8 cellular contexts compared by ENCODE assay signal in genomic region chr20:325889-326644, GRCh38. TPM values are rescaled to one million over a fixed set of nuclear protein-coding genes. Genes with fewer than 3 reads are reported as not detected.
A peak's percentile ranks its signal among the peaks of the same experiment; 100 is the strongest.
DNase-seq lines count a peak whose midpoint lies in the region; ATAC-seq, FAIRE-seq and TF ChIP-seq lines count a peak whose summit lies in the region.

No MANE protein-coding gene starts in this region.

- H3K27me3 Mint-ChIP-seq in Caco-2 (ENCODE audit: insufficient read depth, unreplicated experiment) (peaks cover 4% of the 10 kb centered on the region), memory B cell (no peaks in the 10 kb centered on the region)
- no peaks in the 10 kb centered on the region for H3K27me3 Mint-ChIP-seq in activated CD8-positive, alpha-beta T cell treated with anti-CD3 and anti-CD28 coated beads for 36 hours
- H3K27me3 Mint-ChIP-seq in stimulated activated naive B cell treated with anti-CD40 and anti-IgM and Interleukin-4, amounts not matched to agents 10 μg/mL and 1 μg/mL and 100 μg/mL, for 72 hours, result no peaks in the 10 kb centered on the region

- POLR2A ChIA-PET in Caco-2 (lab: Charles Lee), result interaction anchor here (0.6 to 3.1 kb wide), 2 partner anchors 21 to 51 kb away, joined by 9 to 14 read pairs; partner anchors contain the start of gene NRSN2
- POLR2A ChIA-PET in activated CD8-positive, alpha-beta T cell treated with anti-CD3 and anti-CD28 coated beads for 36 hours (lab: Charles Lee), result interaction anchor here (0.6 to 7.6 kb wide), 4 partner anchors 17 to 326 kb away, joined by 3 to 94 read pairs (median 3); partner anchors contain the start of gene ZCCHC3
- POLR2A ChIA-PET in H1 (lab: Charles Lee; ENCODE audit: partially characterized antibody), result interaction anchor here (0.7 to 7.7 kb wide), 22 partner anchors 11 to 121 kb away, joined by 3 to 97 read pairs (median 4); partner anchors contain the start of genes NRSN2 and TRIB3

- H3K4me3 ChIP-seq in Caco-2 (ENCODE audit: low read depth, low read length) (peak overlapping the region; percentile 59), HAP-1 (peak overlapping the region; percentile 70), H1 (ENCODE audit: extremely low read depth in 1 of 4, insufficient read depth in 2 of 4, low read depth in 3 of 4, low read length in 4 of 4) (peak overlapping the region; percentile 68 to 95 (median 91))

- peak overlapping the region; percentile 53 to 94 (median 90) for H3K9ac ChIP-seq in H1 (replicated peaks in 1 of 4; ENCODE audit: extremely low read depth in 1 of 4, low read depth in 3 of 4, low read length in 3 of 4)

- no peak; a peak in 1 of 3 replicates for TF ChIP-seq EP300 in H1 (IDR thresholded peaks at IDR 0.05; ENCODE audit: borderline replicate concordance in 1 of 2, low read depth in 2 of 2, low read length in 2 of 2)

- H3K4me3 Mint-ChIP-seq in Caco-2 (ENCODE audit: unreplicated experiment) (peak overlapping the region; percentile 94), memory B cell (peak overlapping the region; percentile 92)
- H3K4me3 Mint-ChIP-seq in activated CD8-positive, alpha-beta T cell treated with anti-CD3 and anti-CD28 coated beads for 36 hours, result peak overlapping the region; percentile 78
- peak overlapping the region; percentile 90 to 91 for H3K4me3 Mint-ChIP-seq in stimulated activated naive B cell treated with anti-CD40 and anti-IgM and Interleukin-4, amounts not matched to agents 10 μg/mL and 1 μg/mL and 100 μg/mL, for 72 hours

- H2BK15ac ChIP-seq in H1 (ENCODE audit: low read length), result peak overlapping the region; percentile 81; the same call in 1 of the 2 replicates

- H3K18ac ChIP-seq in H1 (ENCODE audit: extremely low read depth, low read length), result peak overlapping the region; percentile 95

- H3K36me3 ChIP-seq in Caco-2 (ENCODE audit: control insufficient read depth, insufficient read depth, low read length) (no peaks in the 10 kb centered on the region), HAP-1 (replicated peaks) (peaks cover 17% of the 10 kb centered on the region), H1 (ENCODE audit: control insufficient read depth in 2 of 4, insufficient read depth in 4 of 4, low read length in 3 of 4) (peaks cover 0 to 3% (median 0%) of the 10 kb centered on the region in 4 experiments; a peak in 1 of 8 replicates)

- peak overlapping the region; percentile 90 for H4K8ac ChIP-seq in H1 (ENCODE audit: extremely low read depth, insufficient read depth, low read length)

- H3K56ac ChIP-seq in H1 (replicated peaks; ENCODE audit: insufficient read length, low read depth, low read length), result peak overlapping the region; percentile 96

- H2BK5ac ChIP-seq in H1 (ENCODE audit: low read depth, low read length), result peak overlapping the region; percentile 98

- H3K27ac ChIP-seq in H1 (ENCODE audit: low read depth, low read length), result peak overlapping the region; percentile 90

- H3K4ac ChIP-seq in H1 (replicated peaks; ENCODE audit: insufficient read length, low read depth, low read length), result no peak overlapping the region

- H2BK12ac ChIP-seq in H1 (ENCODE audit: low read depth, low read length), result no peak overlapping the region; the same call in 1 of the 2 replicates

- no peak overlapping the region for H3K23ac ChIP-seq in H1 (ENCODE audit: insufficient read length)

- H4K5ac ChIP-seq in H1 (ENCODE audit: insufficient read length, low read depth, low read length), result peak overlapping the region; percentile 82

- peaks cover 12% of the 10 kb centered on the region for H3K79me1 ChIP-seq in H1 (ENCODE audit: low read depth, low read length)

- no peak for FAIRE-seq in H1 (lab: Jason Lieb, UNC)

- BruUV-seq in Caco-2 (replicated peaks; lab: Mats Ljungman, UMichigan), result no TSS peak

- peaks cover 7 to 31% of the 10 kb centered on the region in 2 experiments for H3K79me2 ChIP-seq in H1 (ENCODE audit: control insufficient read depth in 1 of 2, insufficient read depth in 2 of 2, low read length in 2 of 2)

- TF ChIP-seq CTCF in Caco-2 (IDR thresholded peaks at IDR 0.05; ENCODE audit: insufficient read depth in 1 of 2, low read depth in 1 of 2, low read length in 1 of 2, severe bottlenecking in 1 of 2, unreplicated experiment in 1 of 2), result no peak
- no peak for TF ChIP-seq CTCF in activated CD8-positive, alpha-beta T cell treated with anti-CD3 and anti-CD28 coated beads for 36 hours (IDR thresholded peaks at IDR 0.05)
- no peak for TF ChIP-seq CTCF in H1 (IDR thresholded peaks at IDR 0.05; ENCODE audit: control extremely low read depth in 1 of 3, insufficient read depth in 1 of 3, low read depth in 1 of 3, low read length in 3 of 3)

- ATAC-seq in activated CD8-positive, alpha-beta T cell treated with anti-CD3 and anti-CD28 coated beads for 36 hours, result no peak
- peak; percentile 5 for ATAC-seq in memory B cell (ENCODE audit: low read depth)
- ATAC-seq in stimulated activated naive B cell treated with anti-CD40 and anti-IgM and Interleukin-4, amounts not matched to agents 10 μg/mL and 1 μg/mL and 100 μg/mL, for 72 hours (replicated peaks), result peak in 1 of 2 donors; percentile 3

- H3K9me3 Mint-ChIP-seq in Caco-2 (ENCODE audit: unreplicated experiment) (no peaks in the 10 kb centered on the region), memory B cell (no peaks in the 10 kb centered on the region)
- no peaks in the 10 kb centered on the region for H3K9me3 Mint-ChIP-seq in activated CD8-positive, alpha-beta T cell treated with anti-CD3 and anti-CD28 coated beads for 36 hours
- no peaks in the 10 kb centered on the region for H3K9me3 Mint-ChIP-seq in stimulated activated naive B cell treated with anti-CD40 and anti-IgM and Interleukin-4, amounts not matched to agents 10 μg/mL and 1 μg/mL and 100 μg/mL, for 72 hours

- H4K20me1 ChIP-seq in H1 (replicated peaks in 1 of 2; ENCODE audit: control insufficient read depth in 1 of 2, insufficient read depth in 2 of 2, low read length in 2 of 2), result peaks cover 19 to 29% of the 10 kb centered on the region in 2 experiments

- no peaks in the 10 kb centered on the region for H3K27me3 ChIP-seq in Caco-2 (replicated peaks; ENCODE audit: control insufficient read depth, insufficient read depth, low read length)
- no peaks in the 10 kb centered on the region for H3K27me3 ChIP-seq in HAP-1 (ENCODE audit: low read depth)
- no peaks in the 10 kb centered on the region for H3K27me3 ChIP-seq in H1 (replicated peaks in 1 of 4; ENCODE audit: control insufficient read depth in 3 of 4, extremely low read depth in 1 of 4, insufficient read depth in 3 of 4, low read length in 3 of 4)

- in situ Hi-C loops in HAP-1 (cut with MboI; ENCODE audit: low sequenced_read_pairs), result no loop called here

- H3K4me1 Mint-ChIP-seq in Caco-2 (ENCODE audit: low read depth, unreplicated experiment), result peaks cover 8% of the 10 kb centered on the region
- peaks cover 27% of the 10 kb centered on the region for H3K4me1 Mint-ChIP-seq in activated CD8-positive, alpha-beta T cell treated with anti-CD3 and anti-CD28 coated beads for 36 hours (ENCODE audit: low read depth)
- peaks cover 28% of the 10 kb centered on the region for H3K4me1 Mint-ChIP-seq in memory B cell
- H3K4me1 Mint-ChIP-seq in stimulated activated naive B cell treated with anti-CD40 and anti-IgM and Interleukin-4, amounts not matched to agents 10 μg/mL and 1 μg/mL and 100 μg/mL, for 72 hours, result peaks cover 36 to 47% of the 10 kb centered on the region in 2 donors

- H3K27ac Mint-ChIP-seq in Caco-2 (ENCODE audit: unreplicated experiment) (peak overlapping the region; percentile 48), memory B cell (peak overlapping the region; percentile 62)
- H3K27ac Mint-ChIP-seq in activated CD8-positive, alpha-beta T cell treated with anti-CD3 and anti-CD28 coated beads for 36 hours, result peak overlapping the region; percentile 81
- H3K27ac Mint-ChIP-seq in stimulated activated naive B cell treated with anti-CD40 and anti-IgM and Interleukin-4, amounts not matched to agents 10 μg/mL and 1 μg/mL and 100 μg/mL, for 72 hours, result peak overlapping the region; percentile 85

- H3K36me3 Mint-ChIP-seq in Caco-2 (ENCODE audit: insufficient read depth, unreplicated experiment) (peaks cover 46% of the 10 kb centered on the region), memory B cell (peaks cover 3% of the 10 kb centered on the region)
- peaks cover 7% of the 10 kb centered on the region for H3K36me3 Mint-ChIP-seq in activated CD8-positive, alpha-beta T cell treated with anti-CD3 and anti-CD28 coated beads for 36 hours (ENCODE audit: low read depth)
- H3K36me3 Mint-ChIP-seq in stimulated activated naive B cell treated with anti-CD40 and anti-IgM and Interleukin-4, amounts not matched to agents 10 μg/mL and 1 μg/mL and 100 μg/mL, for 72 hours, result peaks cover 5 to 10% of the 10 kb centered on the region in 2 donors

- TF ChIP-seq POLR2A in H1 (IDR thresholded peaks at IDR 0.05; ENCODE audit: control extremely low read depth in 1 of 2, low read depth in 2 of 2, low read length in 2 of 2), result peak in 1 of 2 experiments; percentile 61; a peak in 1 of 3 replicates

- H3K4me1 ChIP-seq in Caco-2, result 0 out of 2 replicates have a peak, but pooled peaks cover 10% of the 10 kb centered on the region
- peaks cover 7% of the 10 kb centered on the region for H3K4me1 ChIP-seq in HAP-1
- peaks cover 12 to 37% (median 21%) of the 10 kb centered on the region in 4 experiments for H3K4me1 ChIP-seq in H1 (replicated peaks in 1 of 4; ENCODE audit: control insufficient read depth in 3 of 4, insufficient read depth in 4 of 4, low read length in 3 of 4)

- H4K91ac ChIP-seq in H1 (replicated peaks; ENCODE audit: insufficient read length, low read length), result peak overlapping the region; percentile 95

- no peak overlapping the region for H2AK5ac ChIP-seq in H1 (ENCODE audit: low read depth, low read length)

- intact Hi-C loops in Caco-2 (cut with micrococcal nuclease; ENCODE audit: unreplicated experiment), result loop anchor here (1.0 kb wide), 1 partner anchor 29 kb away; the partner anchor contains the start of gene ZCCHC3
- intact Hi-C loops in activated CD8-positive, alpha-beta T cell treated with anti-CD3 and anti-CD28 coated beads for 36 hours (cut with micrococcal nuclease), result no loop called here

- H2BK120ac ChIP-seq in H1 (replicated peaks; ENCODE audit: low read depth, low read length), result no peak overlapping the region

- DNase-seq in Caco-2, result peak; percentile 72 to 73
- peak; percentile 43 to 79 for DNase-seq in HAP-1 (ENCODE audit: low spot score in 2 of 2)
- DNase-seq in NCI-H2227 (lab: John Stamatoyannopoulos, UW; ENCODE audit: unreplicated experiment), result peak; percentile 80
- peak; percentile 75 for DNase-seq in activated CD8-positive, alpha-beta T cell treated with anti-CD3 and anti-CD28 coated beads for 36 hours
- peak in 1 of 2 experiments; percentile 79 for DNase-seq in H1 (ENCODE audit: low read depth in 1 of 2, low spot score in 2 of 2)
- DNase-seq in memory B cell (ENCODE audit: low spot score in 2 of 2), result peak; percentile 52 to 70
- peak; percentile 50 for DNase-seq in stimulated activated naive B cell treated with anti-CD40 and anti-IgM and Interleukin-4, amounts not matched to agents 10 μg/mL and 1 μg/mL and 100 μg/mL, for 72 hours
- no peak for DNase-seq in NCI-H2107 (lab: John Stamatoyannopoulos, UW)

- peak overlapping the region; percentile 27 to 85 for H3K4me2 ChIP-seq in H1 (ENCODE audit: insufficient read depth in 1 of 2, low read depth in 2 of 2, low read length in 2 of 2)

- WGBS in H1 (ENCODE audit: extremely low coverage in 1 of 2, insufficient coverage in 1 of 2, insufficient read length in 1 of 2, insufficient replicate concordance in 2 of 2, low coverage in 1 of 2, low lambda C conversion rate in 2 of 2, missing lambda C conversion rate in 1 of 2), 2 experiments, result 1% methylated on average over 40 of the region's 103 CpGs; no CpG with 5 or more reads in 1 of the 2 experiments

- no peaks in the 10 kb centered on the region for H3K9me3 ChIP-seq in Caco-2
- no peaks in the 10 kb centered on the region for H3K9me3 ChIP-seq in HAP-1
- H3K9me3 ChIP-seq in H1 (ENCODE audit: insufficient read depth in 2 of 2, low read depth in 1 of 2, low read length in 1 of 2), result no peaks in the 10 kb centered on the region

- H2BK20ac ChIP-seq in H1 (ENCODE audit: low read length), result no peak overlapping the region; the same call in 1 of the 2 replicates

- H3K14ac ChIP-seq in H1 (ENCODE audit: insufficient read length), result no peak overlapping the region

- H2AFZ ChIP-seq in H1 (ENCODE audit: low read length), result no peak overlapping the region

- H3K23me2 ChIP-seq in H1 (ENCODE audit: low read depth, low read length), result peaks cover 9% of the 10 kb centered on the region; the same call in 1 of the 2 replicates

- CTCF ChIA-PET in Caco-2 (lab: Charles Lee), result interaction anchor here (1.3 kb wide), 1 partner anchor 60 kb away, joined by 3 read pairs; no protein-coding TSS in a partner anchor
- CTCF ChIA-PET in activated CD8-positive, alpha-beta T cell treated with anti-CD3 and anti-CD28 coated beads for 36 hours (lab: Charles Lee), result interaction anchor here (0.7 to 1.3 kb wide), 2 partner anchors 26 to 29 kb away, joined by 3 to 4 read pairs; partner anchors contain the start of gene ZCCHC3
- CTCF ChIA-PET in H1 (lab: Charles Lee; ENCODE audit: partially characterized antibody), result interaction anchor here (1.0 to 3.9 kb wide), 3 partner anchors 11 to 59 kb away, joined by 3 to 12 read pairs (median 3); no protein-coding TSS in a partner anchor

- no peak for TF ChIP-seq RAD21 in H1 (IDR thresholded peaks at IDR 0.05 in 1 of 2, conservative IDR thresholded peaks at IDR 0.05 in 1 of 2; ENCODE audit: low read depth in 2 of 2, low read length in 2 of 2)

RNA-seq across cellular contexts. Expression of gene SOX12, which starts 0.7 kb away (rescaled TPM):
- 13.9 and 14.7 TPM in 2 replicates for total RNA-seq in Caco-2 (2022)
- 10 to 100 TPM; 12.8 to 13.0 TPM for total RNA-seq in activated CD8-positive, alpha-beta T cell treated with anti-CD3 and anti-CD28 coated beads for 36 hours
- 63.0 and 66.1 TPM in 2 replicates for total RNA-seq in H1 (2021; fragmentation: NEBNext Ultra II Directional; extraction: Animal tissue kit (Norgen Biotek cat#: 25700))
- polyA plus RNA-seq in H1 (2011; rRNA removed), result 6.4 and 14.4 TPM in 2 replicates
- 9.3 TPM for polyA plus RNA-seq in H1 (2011; cell fraction: cytosol; rRNA removed)
- 20.6 TPM for polyA plus RNA-seq in H1 (2011; cell fraction: nucleus; rRNA removed)
- polyA plus RNA-seq in H1 (2012, experiment 1 of 2), result 28.3 to 39.1 TPM (median 34.8 TPM) in 4 replicates
- 27.6 TPM for polyA plus RNA-seq in H1 (2012, experiment 2 of 2)
- 34.1 TPM for polyA plus RNA-seq in H1 (2013, experiment 1 of 2)
- polyA plus RNA-seq in H1 (2013, experiment 2 of 2), result 34.4 TPM
- 2.9 and 6.2 TPM in 2 replicates for polyA minus RNA-seq in H1 (2011; rRNA and poly(A)+ RNA removed)
- polyA minus RNA-seq in H1 (2011; cell fraction: cytosol; rRNA and poly(A)+ RNA removed), result 16.2 TPM
- polyA minus RNA-seq in H1 (2011; cell fraction: nucleus; rRNA and poly(A)+ RNA removed), result 11.5 TPM

RNA-seq across cellular contexts. Expression of gene NRSN2, which starts 20.8 kb away (rescaled TPM):
- 24.6 and 27.5 TPM in 2 replicates for total RNA-seq in Caco-2 (2022)
- total RNA-seq in activated CD8-positive, alpha-beta T cell treated with anti-CD3 and anti-CD28 coated beads for 36 hours, result 1 to 10 TPM; 8.0 to 8.7 TPM
- 15.0 and 19.4 TPM in 2 replicates for total RNA-seq in H1 (2021; fragmentation: NEBNext Ultra II Directional; extraction: Animal tissue kit (Norgen Biotek cat#: 25700))
- polyA plus RNA-seq in H1 (2011; rRNA removed), result 33.3 and 41.9 TPM in 2 replicates
- polyA plus RNA-seq in H1 (2011; cell fraction: cytosol; rRNA removed), result 25.4 TPM
- polyA plus RNA-seq in H1 (2011; cell fraction: nucleus; rRNA removed), result 20.5 TPM
- polyA plus RNA-seq in H1 (2012, experiment 1 of 2), result 17.4 to 24.3 TPM (median 23.5 TPM) in 4 replicates
- polyA plus RNA-seq in H1 (2012, experiment 2 of 2), result 23.4 TPM
- polyA plus RNA-seq in H1 (2013, experiment 1 of 2), result 19.3 TPM
- 21.8 TPM for polyA plus RNA-seq in H1 (2013, experiment 2 of 2)
- polyA minus RNA-seq in H1 (2011; rRNA and poly(A)+ RNA removed), result 11.8 and 15.0 TPM in 2 replicates
- polyA minus RNA-seq in H1 (2011; cell fraction: cytosol; rRNA and poly(A)+ RNA removed), result 16.5 TPM
- polyA minus RNA-seq in H1 (2011; cell fraction: nucleus; rRNA and poly(A)+ RNA removed), result 8.1 TPM

RNA-seq across cellular contexts. Expression of gene ZCCHC3, which starts 28.7 kb away (rescaled TPM):
- total RNA-seq in Caco-2 (2022), result 34.4 and 37.2 TPM in 2 replicates
- total RNA-seq in activated CD8-positive, alpha-beta T cell treated with anti-CD3 and anti-CD28 coated beads for 36 hours, result 10 to 100 TPM; 17.8 to 18.0 TPM
- total RNA-seq in H1 (2021; fragmentation: NEBNext Ultra II Directional; extraction: Animal tissue kit (Norgen Biotek cat#: 25700)), result 52.4 and 54.0 TPM in 2 replicates
- polyA plus RNA-seq in H1 (2011; rRNA removed), result 33.7 and 34.0 TPM in 2 replicates
- polyA plus RNA-seq in H1 (2011; cell fraction: cytosol; rRNA removed), result 40.1 TPM
- polyA plus RNA-seq in H1 (2011; cell fraction: nucleus; rRNA removed), result 23.6 TPM
- polyA plus RNA-seq in H1 (2012, experiment 1 of 2), result 41.3 to 45.9 TPM (median 42.1 TPM) in 4 replicates
- 43.6 TPM for polyA plus RNA-seq in H1 (2012, experiment 2 of 2)
- 36.6 TPM for polyA plus RNA-seq in H1 (2013, experiment 1 of 2)
- polyA plus RNA-seq in H1 (2013, experiment 2 of 2), result 39.0 TPM
- 14.9 and 15.4 TPM in 2 replicates for polyA minus RNA-seq in H1 (2011; rRNA and poly(A)+ RNA removed)
- polyA minus RNA-seq in H1 (2011; cell fraction: cytosol; rRNA and poly(A)+ RNA removed), result 24.4 TPM
- polyA minus RNA-seq in H1 (2011; cell fraction: nucleus; rRNA and poly(A)+ RNA removed), result 13.9 TPM

RNA-seq across cellular contexts. Expression of gene C20orf96, which starts 35.5 kb away (rescaled TPM):
- 10.3 and 11.5 TPM in 2 replicates for total RNA-seq in Caco-2 (2022)
- 1 to 10 TPM; 7.1 to 7.4 TPM for total RNA-seq in activated CD8-positive, alpha-beta T cell treated with anti-CD3 and anti-CD28 coated beads for 36 hours
- total RNA-seq in H1 (2021; fragmentation: NEBNext Ultra II Directional; extraction: Animal tissue kit (Norgen Biotek cat#: 25700)), result 21.0 and 22.7 TPM in 2 replicates
- polyA plus RNA-seq in H1 (2011; rRNA removed), result 19.2 and 19.3 TPM in 2 replicates
- polyA plus RNA-seq in H1 (2011; cell fraction: cytosol; rRNA removed), result 21.3 TPM
- 22.3 TPM for polyA plus RNA-seq in H1 (2011; cell fraction: nucleus; rRNA removed)
- polyA plus RNA-seq in H1 (2012, experiment 1 of 2), result 20.5 to 28.5 TPM (median 26.2 TPM) in 4 replicates
- polyA plus RNA-seq in H1 (2012, experiment 2 of 2), result 20.8 TPM
- 23.3 TPM for polyA plus RNA-seq in H1 (2013, experiment 1 of 2)
- polyA plus RNA-seq in H1 (2013, experiment 2 of 2), result 22.8 TPM
- polyA minus RNA-seq in H1 (2011; rRNA and poly(A)+ RNA removed), result 9.5 and 10.5 TPM in 2 replicates
- polyA minus RNA-seq in H1 (2011; cell fraction: cytosol; rRNA and poly(A)+ RNA removed), result 7.7 TPM
- polyA minus RNA-seq in H1 (2011; cell fraction: nucleus; rRNA and poly(A)+ RNA removed), result 8.2 TPM

RNA-seq across cellular contexts. Expression of gene TRIB3, which starts 54.5 kb away (rescaled TPM):
- total RNA-seq in Caco-2 (2022), result 113 and 132 TPM in 2 replicates
- 10 to 100 TPM; 59.5 to 62.5 TPM for total RNA-seq in activated CD8-positive, alpha-beta T cell treated with anti-CD3 and anti-CD28 coated beads for 36 hours
- total RNA-seq in H1 (2021; fragmentation: NEBNext Ultra II Directional; extraction: Animal tissue kit (Norgen Biotek cat#: 25700)), result 9.0 and 10.1 TPM in 2 replicates
- polyA plus RNA-seq in H1 (2011; rRNA removed), result 17.1 and 30.0 TPM in 2 replicates
- polyA plus RNA-seq in H1 (2011; cell fraction: cytosol; rRNA removed), result 20.6 TPM
- 22.8 TPM for polyA plus RNA-seq in H1 (2011; cell fraction: nucleus; rRNA removed)
- polyA plus RNA-seq in H1 (2012, experiment 1 of 2), result 4.7 to 10.2 TPM (median 8.5 TPM) in 4 replicates
- 11.2 TPM for polyA plus RNA-seq in H1 (2012, experiment 2 of 2)
- 8.1 TPM for polyA plus RNA-seq in H1 (2013, experiment 1 of 2)
- polyA plus RNA-seq in H1 (2013, experiment 2 of 2), result 8.1 TPM
- polyA minus RNA-seq in H1 (2011; rRNA and poly(A)+ RNA removed), result 10.1 and 14.9 TPM in 2 replicates
- polyA minus RNA-seq in H1 (2011; cell fraction: cytosol; rRNA and poly(A)+ RNA removed), result 11.1 TPM
- polyA minus RNA-seq in H1 (2011; cell fraction: nucleus; rRNA and poly(A)+ RNA removed), result 7.7 TPM
